Comparison of ENCODE assay signal across 10 cellular contexts in genomic region chr12:51307655-51308593, GRCh38. TPM values are rescaled to one million over a fixed set of nuclear protein-coding genes. Genes with fewer than 3 reads are reported as not detected.
DNase-seq lines count a peak whose midpoint lies in the region; ATAC-seq and TF ChIP-seq lines count a peak whose summit lies in the region.
"Had no signal": no experiment of that assay in that cellular context is flagged by ENCODE, and none has a peak within 500 bp of the region (broad histone marks: within the 10 kb centered on the region; RNA-seq: fewer than 3 reads in every experiment).

No MANE protein-coding gene starts in this region.

- TF ChIP-seq CTCF in lower lobe of right lung (IDR thresholded peaks at IDR 0.05): no peak

- no peaks in the 10 kb centered on the region for H3K9me3 ChIP-seq in lower lobe of right lung

- in situ Hi-C loops in ACHN (cut with HindIII; ENCODE audit: low pct_ligation_motif_present, low pct_unique_long_range_greater_than_20kb, low sequenced_read_pairs): no loop called here

- H3K27ac ChIP-seq in lower lobe of right lung: no peak overlapping the region

- DNase-seq in ACHN (peak; percentile 92), HPDE6-E6E7 (ENCODE audit: extremely low spot score) (peak; percentile 81), astrocyte of the hippocampus (ENCODE audit: low read depth, low spot score) (peak; percentile 89), lower lobe of right lung (no peak), nucleus accumbens (lab: John Stamatoyannopoulos, UW) (no peak), AML-193 (lab: John Stamatoyannopoulos, UW) (no peak)
- DNase-seq: DMS153, SHP77 had no signal

- peaks cover 6% of the 10 kb centered on the region for H3K4me1 ChIP-seq in lower lobe of right lung

- ATAC-seq in lower lobe of right lung (peak; percentile 88 to 96), HG02588 (IDR thresholded peaks at IDR 0.05; ENCODE audit: unreplicated experiment) (no peak), HG02840 (IDR thresholded peaks at IDR 0.05; ENCODE audit: low FRiP score, unreplicated experiment) (no peak)

- intact Hi-C loops in lower lobe of right lung (cut with DNase I): no loop called here

- peaks cover 16% of the 10 kb centered on the region for H3K36me3 ChIP-seq in lower lobe of right lung

- H3K4me3 ChIP-seq in lower lobe of right lung: no peak overlapping the region

- H3K27me3 ChIP-seq in lower lobe of right lung (ENCODE audit: low read depth): no peaks in the 10 kb centered on the region

RNA-seq across cellular contexts. Expression of gene BIN2, which starts 16.1 kb away (rescaled TPM):
- 45.4 TPM for total RNA-seq in lower lobe of right lung

RNA-seq across cellular contexts. Expression of gene SMAGP, which starts 37.7 kb away (rescaled TPM):
- total RNA-seq in lower lobe of right lung: 31.3 TPM

RNA-seq across cellular contexts. Expression of gene CELA1, which starts 38.6 kb away (rescaled TPM):
- not detected for total RNA-seq in lower lobe of right lung

Comparison
In these comparisons a context has a peak if more than half of its experiments do, and no peak if none do; other contexts are left out.
1. DNase-seq: peak in ACHN (single experiment), HPDE6-E6E7 (single experiment) and astrocyte of the hippocampus (single experiment); none in lower lobe of right lung (single experiment), nucleus accumbens (0 of 56) and AML-193 (0 of 2).
2. ATAC-seq: peak in lower lobe of right lung (2 of 2); none in HG02588 (single experiment) and HG02840 (single experiment).